24 cellular contexts compared by ENCODE assay signal in genomic region chr5:141669519-141669918, GRCh38. TPM values are rescaled to one million over a fixed set of nuclear protein-coding genes. Genes with fewer than 3 reads are reported as not detected.
DNase-seq lines count a peak whose midpoint lies in the region; ATAC-seq and TF ChIP-seq lines count a peak whose summit lies in the region.
"Had no signal": no experiment of that assay in that cellular context is flagged by ENCODE, and none has a peak within 500 bp of the region (broad histone marks: within the 10 kb centered on the region; RNA-seq: fewer than 3 reads in every experiment).

No MANE protein-coding gene starts in this region.

- no peaks in the 10 kb centered on the region for H3K36me3 Mint-ChIP-seq in activated T-helper 17 cell treated with anti-CD3 and anti-CD28 coated beads, Interleukin-2, amount 50 U/mL, for 72 hours (ENCODE audit: low read depth)
- H3K36me3 Mint-ChIP-seq: memory B cell had no signal

- H3K27ac ChIP-seq in HCT116 (ENCODE audit: low read depth, low read length) (no peak overlapping the region), mesendoderm (ENCODE audit: low read depth, low read length) (no peak overlapping the region), right atrium auricular region (no peak overlapping the region)
- H3K27ac ChIP-seq: HL-60 had no signal

- no peaks in the 10 kb centered on the region for H3K79me2 ChIP-seq in HCT116 (ENCODE audit: insufficient read depth, low read length)
- H3K79me2 ChIP-seq in mesendoderm (ENCODE audit: control insufficient read depth, insufficient read depth, low read length): no peaks in the 10 kb centered on the region

- CTCF ChIA-PET in HCT116 (lab: Charles Lee): interaction anchor here (0.7 to 1.4 kb wide), 7 partner anchors 10 to 300 kb away, joined by 3 to 5 read pairs (median 5); partner anchors contain the start of genes ARAP3 and RNF14

- ATAC-seq in HCT116: no peak
- no peak for ATAC-seq in activated T-helper 17 cell treated with anti-CD3 and anti-CD28 coated beads, Interleukin-2, amount 50 U/mL, for 72 hours (replicated peaks)
- no peak for ATAC-seq in GM21786 (IDR thresholded peaks at IDR 0.05; ENCODE audit: unreplicated experiment)

- no peak overlapping the region for H2AK5ac ChIP-seq in mesendoderm (ENCODE audit: low read length)

- no peaks in the 10 kb centered on the region for H3K9me2 ChIP-seq in HCT116 (ENCODE audit: insufficient read depth)

- H3K56ac ChIP-seq in mesendoderm (ENCODE audit: low read length): no peak overlapping the region

- H3K36me3 ChIP-seq in HCT116 (ENCODE audit: control insufficient read depth in 1 of 2, insufficient read depth in 2 of 2, low read length in 2 of 2): no peaks in the 10 kb centered on the region
- peaks cover 4% of the 10 kb centered on the region for H3K36me3 ChIP-seq in mesendoderm (ENCODE audit: control insufficient read depth, insufficient read depth, low read length)
- peaks cover 5% of the 10 kb centered on the region for H3K36me3 ChIP-seq in right atrium auricular region
- H3K36me3 ChIP-seq: right lobe of liver had no signal

- H4K8ac ChIP-seq in mesendoderm (ENCODE audit: low read depth, low read length): no peak overlapping the region

- 0 out of 4 replicates have a peak, but pooled peaks cover 0 to 3% of the 10 kb centered on the region in 2 experiments for H3K4me1 ChIP-seq in HCT116 (ENCODE audit: control insufficient read depth in 1 of 2, insufficient read depth in 2 of 2, low read length in 2 of 2)
- no peaks in the 10 kb centered on the region for H3K4me1 ChIP-seq in mesendoderm (ENCODE audit: control insufficient read depth, low read depth, low read length)
- H3K4me1 ChIP-seq in right atrium auricular region: peaks cover 0 to 5% of the 10 kb centered on the region in 2 donors

- H2AFZ ChIP-seq in HCT116 (ENCODE audit: low read depth, low read length, poor library complexity, severe bottlenecking): no peak overlapping the region

- H3K9me3 Mint-ChIP-seq in activated T-helper 17 cell treated with anti-CD3 and anti-CD28 coated beads, Interleukin-2, amount 50 U/mL, for 72 hours: no peaks in the 10 kb centered on the region
- H3K9me3 Mint-ChIP-seq: dendritic cell treated with granulocyte-macrophage colony-stimulating factor and Interleukin-4, amounts not matched to agents 40 ng/mL and 50 ng/mL, for 4 days; memory B cell; T-helper 2 cell treated with Interferon-gamma antibody and Interleukin-4, amounts not matched to agents 5 μg/mL and 100 μg/mL, for 36 hours had no signal

- H4K20me1 ChIP-seq in HCT116 (ENCODE audit: insufficient read depth): peaks cover 4% of the 10 kb centered on the region; the same call in 1 of the 2 replicates

- no peak for TF ChIP-seq RAD21 in HCT116 (IDR thresholded peaks at IDR 0.05; ENCODE audit: low read depth)

- no peak overlapping the region for H3K4me3 ChIP-seq in HCT116 (replicated peaks in 1 of 2; ENCODE audit: low read depth in 1 of 2, low read length in 2 of 2)
- H3K4me3 ChIP-seq in mesendoderm (ENCODE audit: low read length): no peak overlapping the region
- H3K4me3 ChIP-seq in right atrium auricular region: no peak overlapping the region
- H3K4me3 ChIP-seq: right lobe of liver had no signal

- H3K4me2 ChIP-seq in HCT116 (ENCODE audit: low read length): no peak overlapping the region
- H3K4me2 ChIP-seq in mesendoderm (ENCODE audit: low read length): no peak overlapping the region

- no peak overlapping the region for H3K9ac ChIP-seq in HCT116 (ENCODE audit: low read length)
- H3K9ac ChIP-seq in mesendoderm (ENCODE audit: low read length): no peak overlapping the region

- no CpG with 5 or more reads among the region's 4 CpGs for WGBS in mesendoderm (ENCODE audit: extremely low coverage, insufficient coverage, low lambda C conversion rate)

- H3K79me1 ChIP-seq in mesendoderm (ENCODE audit: low read length): no peaks in the 10 kb centered on the region

- H2BK5ac ChIP-seq in mesendoderm (ENCODE audit: low read length): no peak overlapping the region

- H3K9me3 ChIP-seq in HCT116 (ENCODE audit: control insufficient read depth in 1 of 2, insufficient read depth in 1 of 2, low read depth in 1 of 2, low read length in 2 of 2): no peaks in the 10 kb centered on the region
- H3K9me3 ChIP-seq in right atrium auricular region: no peaks in the 10 kb centered on the region
- H3K9me3 ChIP-seq: right lobe of liver had no signal

- H2BK120ac ChIP-seq in mesendoderm (ENCODE audit: low read depth, low read length): no peak overlapping the region

- no peaks in the 10 kb centered on the region for H3K27me3 Mint-ChIP-seq in activated T-helper 17 cell treated with anti-CD3 and anti-CD28 coated beads, Interleukin-2, amount 50 U/mL, for 72 hours
- H3K27me3 Mint-ChIP-seq: dendritic cell treated with granulocyte-macrophage colony-stimulating factor and Interleukin-4, amounts not matched to agents 40 ng/mL and 50 ng/mL, for 4 days had no signal

- DNase-seq in G401 (ENCODE audit: low spot score) (peak; percentile 9), HCT116 (ENCODE audit: low read depth, low spot score) (no peak), mesendoderm (peak; percentile 45), right atrium auricular region (ENCODE audit: low spot score) (no peak), H4 (ENCODE audit: low spot score) (no peak), NCI-H524 treated with DMSO at 0.1 percent for 48 hours (lab: John Stamatoyannopoulos, UW) (no peak)
- DNase-seq: activated CD4-positive, CD25-positive, alpha-beta regulatory T cell treated with anti-CD3 and anti-CD28 coated beads, Interleukin-2, amount 50 U/mL, for 72 hours; activated CD8-positive, alpha-beta memory T cell treated with anti-CD3 and anti-CD28 coated beads, Interleukin-2, amount 50 U/mL, for 4 hours; activated naive CD4-positive, alpha-beta T cell treated with Interleukin-2 at 50 U/mL for 16 hours; AML-193; Calu3; erythroblast; glutamatergic neuron; NCI-H1417; NCI-H2171 treated with DMSO at 0.1 percent for 48 hours; NK-92 treated with Interleukin-12 subunit alpha and Interleukin-12 subunit beta, amount 100 ng/mL, for 24 hours; right lobe of liver; stimulated activated CD4-positive, alpha-beta T cell treated with anti-CD3 and anti-CD28 coated beads, Interleukin-1b, Interleukin-23, amount 100 ng/mL, for 48 hours had no signal

- RAD21 ChIA-PET in HCT116 (lab: Charles Lee; ENCODE audit: low non-redundant PET in 1 of 2, low total read pairs in 2 of 2, uncharacterized antibody in 2 of 2, unreplicated experiment in 2 of 2): interaction anchor here in 1 of 2 experiments (0.9 kb wide), 1 partner anchor 77 kb away, joined by 6 read pairs; no protein-coding TSS in a partner anchor

- POLR2A ChIA-PET in HCT116 (lab: Charles Lee): interaction anchor here (1.0 kb wide), 1 partner anchor 14 kb away, joined by 3 read pairs; no protein-coding TSS in a partner anchor

- peaks cover 4% of the 10 kb centered on the region for H3K4me1 Mint-ChIP-seq in activated T-helper 17 cell treated with anti-CD3 and anti-CD28 coated beads, Interleukin-2, amount 50 U/mL, for 72 hours

- H3K18ac ChIP-seq in mesendoderm (ENCODE audit: low read length): no peak overlapping the region

- no peak overlapping the region for H3K4ac ChIP-seq in mesendoderm (ENCODE audit: low read depth, low read length)

- no TSS peak for BruUV-seq in HCT116 (replicated peaks; lab: Mats Ljungman, UMichigan)

- no peak overlapping the region for H3K23ac ChIP-seq in mesendoderm (ENCODE audit: low read length)

- no peak overlapping the region for H3K4me3 Mint-ChIP-seq in activated T-helper 17 cell treated with anti-CD3 and anti-CD28 coated beads, Interleukin-2, amount 50 U/mL, for 72 hours
- H3K4me3 Mint-ChIP-seq: dendritic cell treated with granulocyte-macrophage colony-stimulating factor and Interleukin-4, amounts not matched to agents 40 ng/mL and 50 ng/mL, for 4 days; memory B cell; T-helper 2 cell treated with Interferon-gamma antibody and Interleukin-4, amounts not matched to agents 5 μg/mL and 100 μg/mL, for 36 hours had no signal

- H3K27me3 ChIP-seq in HCT116 (ENCODE audit: insufficient read depth, low read length): no peaks in the 10 kb centered on the region
- no peaks in the 10 kb centered on the region for H3K27me3 ChIP-seq in mesendoderm (ENCODE audit: insufficient read depth, low read length, poor library complexity)
- H3K27me3 ChIP-seq in right atrium auricular region: no peaks in the 10 kb centered on the region
- H3K27me3 ChIP-seq: right lobe of liver had no signal

- H3K27ac Mint-ChIP-seq in activated T-helper 17 cell treated with anti-CD3 and anti-CD28 coated beads, Interleukin-2, amount 50 U/mL, for 72 hours: peak overlapping the region; percentile 55
- H3K27ac Mint-ChIP-seq: dendritic cell treated with granulocyte-macrophage colony-stimulating factor and Interleukin-4, amounts not matched to agents 40 ng/mL and 50 ng/mL, for 4 days; memory B cell; T-helper 2 cell treated with Interferon-gamma antibody and Interleukin-4, amounts not matched to agents 5 μg/mL and 100 μg/mL, for 36 hours had no signal

- in situ Hi-C loops in G401 (cut with HindIII; ENCODE audit: low sequenced_read_pairs): no loop called here

- no peak overlapping the region for H2BK15ac ChIP-seq in mesendoderm (replicated peaks; ENCODE audit: low read depth)

- TF ChIP-seq POLR2A in HCT116 (IDR thresholded peaks at IDR 0.05; ENCODE audit: borderline replicate concordance, extremely low read depth, insufficient read depth, insufficient read length): no peak

- TF ChIP-seq CTCF in HCT116 (IDR thresholded peaks at IDR 0.05 in 2 of 3, conservative IDR thresholded peaks at IDR 0.05 in 1 of 3; ENCODE audit: borderline replicate concordance in 1 of 3, insufficient read depth in 1 of 3, low read depth in 2 of 3, low read length in 2 of 3) (peak; percentile 11 to 33 (median 18); a peak in 2 of 6 replicates), right atrium auricular region (IDR thresholded peaks at IDR 0.05) (no peak)

- intact Hi-C loops in HCT116 (cut with micrococcal nuclease): loop anchor here (10.0 kb wide), 1 partner anchor 475 kb away; no protein-coding TSS in a partner anchor

- H4K5ac ChIP-seq in mesendoderm (ENCODE audit: low read length): no peak overlapping the region

RNA-seq across cellular contexts. Expression of gene ARAP3, which starts 12.5 kb away (rescaled TPM):
- not detected in 2 replicates for total RNA-seq in G401 (2014; rRNA removed; shearing (Covaris generic))
- total RNA-seq in HCT116 (2021; ENCODE audit: unreplicated experiment) (15.1 TPM), right atrium auricular region (10 to 100 TPM in 1 of 2 donors, 1 to 10 TPM in 1; 5.6 to 12.5 TPM)
- polyA plus RNA-seq in HCT116 (2012): 10.4 and 10.6 TPM in 2 replicates
- total RNA-seq in activated T-helper 17 cell treated with anti-CD3 and anti-CD28 coated beads, Interleukin-2, amount 50 U/mL, for 72 hours: 10 to 100 TPM in 1 of 2 donors, 1 to 10 TPM in 1; 7.1 to 19.6 TPM
- polyA plus RNA-seq in mesendoderm (2013, experiment 1 of 2): 8.7 TPM
- polyA plus RNA-seq in mesendoderm (2013, experiment 2 of 2): 8.7 TPM
- total RNA-seq in H4 (2014; rRNA removed; shearing (Covaris generic)): 4.4 and 4.8 TPM in 2 replicates

RNA-seq across cellular contexts. Expression of gene FCHSD1, which starts 18.3 kb away (rescaled TPM):
- 8.8 and 17.7 TPM in 2 replicates for total RNA-seq in G401 (2014; rRNA removed; shearing (Covaris generic))
- total RNA-seq in HCT116 (2021; ENCODE audit: unreplicated experiment) (37.2 TPM), right atrium auricular region (1 to 10 TPM; 5.1 to 6.4 TPM)
- 29.5 and 30.8 TPM in 2 replicates for polyA plus RNA-seq in HCT116 (2012)
- 100 to 1,000 TPM in 1 of 2 donors, 10 to 100 TPM in 1; 38.7 to 113 TPM for total RNA-seq in activated T-helper 17 cell treated with anti-CD3 and anti-CD28 coated beads, Interleukin-2, amount 50 U/mL, for 72 hours
- polyA plus RNA-seq in mesendoderm (2013, experiment 1 of 2): 7.9 TPM
- polyA plus RNA-seq in mesendoderm (2013, experiment 2 of 2): 8.7 TPM
- 5.9 and 11.0 TPM in 2 replicates for total RNA-seq in H4 (2014; rRNA removed; shearing (Covaris generic))

RNA-seq across cellular contexts. Expression of gene RELL2, which starts 32.7 kb away (rescaled TPM):
- total RNA-seq in G401 (2014; rRNA removed; shearing (Covaris generic)): 9.9 and 21.2 TPM in 2 replicates
- total RNA-seq in HCT116 (2021; ENCODE audit: unreplicated experiment) (8.7 TPM), right atrium auricular region (1 to 10 TPM in 1 of 2 donors, under 1 TPM in 1; 0.41 to 1.3 TPM)
- polyA plus RNA-seq in HCT116 (2012): 5.1 and 5.4 TPM in 2 replicates
- 10 to 100 TPM; 16.5 to 29.9 TPM for total RNA-seq in activated T-helper 17 cell treated with anti-CD3 and anti-CD28 coated beads, Interleukin-2, amount 50 U/mL, for 72 hours
- polyA plus RNA-seq in mesendoderm (2013, experiment 1 of 2): 4.3 TPM
- 4.2 TPM for polyA plus RNA-seq in mesendoderm (2013, experiment 2 of 2)
- total RNA-seq in H4 (2014; rRNA removed; shearing (Covaris generic)): 4.5 and 8.4 TPM in 2 replicates

RNA-seq across cellular contexts. Expression of gene HDAC3, which starts 32.9 kb away (rescaled TPM):
- total RNA-seq in G401 (2014; rRNA removed; shearing (Covaris generic)): 105 and 117 TPM in 2 replicates
- total RNA-seq in HCT116 (2021; ENCODE audit: unreplicated experiment) (91.9 TPM), right atrium auricular region (10 to 100 TPM; 21.0 to 22.2 TPM)
- polyA plus RNA-seq in HCT116 (2012): 91.2 and 93.8 TPM in 2 replicates
- total RNA-seq in activated T-helper 17 cell treated with anti-CD3 and anti-CD28 coated beads, Interleukin-2, amount 50 U/mL, for 72 hours: 100 to 1,000 TPM; 123 to 174 TPM
- 65.6 TPM for polyA plus RNA-seq in mesendoderm (2013, experiment 1 of 2)
- 64.3 TPM for polyA plus RNA-seq in mesendoderm (2013, experiment 2 of 2)
- 76.5 and 82.1 TPM in 2 replicates for total RNA-seq in H4 (2014; rRNA removed; shearing (Covaris generic))

RNA-seq across cellular contexts. Expression of gene DIAPH1, which starts 50.7 kb away (rescaled TPM):
- total RNA-seq in G401 (2014; rRNA removed; shearing (Covaris generic)): 23.5 and 34.0 TPM in 2 replicates
- total RNA-seq in HCT116 (2021; ENCODE audit: unreplicated experiment): 142 TPM
- 98.0 and 103 TPM in 2 replicates for polyA plus RNA-seq in HCT116 (2012)
- total RNA-seq in activated T-helper 17 cell treated with anti-CD3 and anti-CD28 coated beads, Interleukin-2, amount 50 U/mL, for 72 hours: 100 to 1,000 TPM; 186 to 268 TPM
- polyA plus RNA-seq in mesendoderm (2013, experiment 1 of 2): 75.1 TPM
- polyA plus RNA-seq in mesendoderm (2013, experiment 2 of 2): 72.9 TPM
- 10 to 100 TPM; 18.7 to 82.7 TPM for total RNA-seq in right atrium auricular region
- total RNA-seq in H4 (2014; rRNA removed; shearing (Covaris generic)): 24.3 and 40.7 TPM in 2 replicates

Comparison
In these comparisons a context has a peak if more than half of its experiments do, and no peak if none do; other contexts are left out.
1. DNase-seq: peak in G401 (single experiment) and mesendoderm (single experiment); none in HCT116 (single experiment), right atrium auricular region (single experiment), H4 (single experiment) and NCI-H524 treated with DMSO at 0.1 percent for 48 hours (single experiment).
2. CTCF ChIP-seq: peak in HCT116 (3 of 3); none in right atrium auricular region (0 of 2).